Comparison of ENCODE assay signal across 8 cellular contexts in genomic region chr11:100876826-100877545, GRCh38.
DNase-seq lines count a peak whose midpoint lies in the region; ATAC-seq, FAIRE-seq and TF ChIP-seq lines count a peak whose summit lies in the region.

No MANE protein-coding gene starts in this region.

- RAD21 ChIA-PET in GM12878 (lab: Charles Lee; ENCODE audit: unreplicated experiment) = interaction anchor here (0.8 to 1.3 kb wide), 2 partner anchors 10 to 192 kb away, joined by 3 read pairs; no protein-coding TSS in a partner anchor

- no peak for TF ChIP-seq RAD21 in GM12878 (IDR thresholded peaks at IDR 0.05; ENCODE audit: insufficient read depth, low read depth, low read length)

- TF ChIP-seq EP300 in GM12878 (IDR thresholded peaks at IDR 0.05; ENCODE audit: borderline replicate concordance in 1 of 2, control insufficient read depth in 1 of 2, low read depth in 2 of 2, low read length in 2 of 2) = no peak

- peak overlapping the region; percentile 97 for H3K27ac Mint-ChIP-seq in mesothelial cell of epicardium

- no peak overlapping the region for H2AFZ ChIP-seq in GM12878 (ENCODE audit: control insufficient read depth, low read depth, low read length)

- TF ChIP-seq POLR2A in GM12878 (IDR thresholded peaks at IDR 0.05; ENCODE audit: low read depth, low read length) = no peak

- DNase-seq in GM12878 (ENCODE audit: low read depth, low spot score) (no peak), mesothelial cell of epicardium (ENCODE audit: low spot score in 2 of 2, unreplicated experiment in 2 of 2) (no peak), NAMALWA (ENCODE audit: low spot score) (no peak), GM19240 (ENCODE audit: insufficient read length, low spot score) (no peak), NK-92 (lab: John Stamatoyannopoulos, UW; ENCODE audit: unreplicated experiment) (no peak)
- DNase-seq in activated effector memory CD4-positive, alpha-beta T cell treated with Interleukin-2 at 50 U/mL for 16 hours = no peak

- H3K27me3 Mint-ChIP-seq in mesothelial cell of epicardium (ENCODE audit: low read depth) = no peaks in the 10 kb centered on the region

- H3K9ac ChIP-seq in GM12878 (ENCODE audit: control insufficient read depth, insufficient read depth, low read length) = no peak overlapping the region

- CTCF ChIA-PET in GM12878 (lab: Yijun Ruan, JAX) = interaction anchor here (0.5 to 1.2 kb wide), 3 partner anchors 15 to 53 kb away, joined by 3 to 4 read pairs (median 4); no protein-coding TSS in a partner anchor

- no TSS peak for BruUV-seq in GM12878 (replicated peaks; lab: Mats Ljungman, UMichigan)

- in situ Hi-C loops in GM12878 (cut with MboI) = no loop called here

- WGBS in GM12878 (ENCODE audit: insufficient coverage, insufficient replicate concordance, low lambda C conversion rate, missing lambda C conversion rate) = 4% methylated on average over 3 of the region's 3 CpGs

- ATAC-seq in GM18520 (IDR thresholded peaks at IDR 0.05; ENCODE audit: unreplicated experiment) (peak; percentile 92), HG03045 (IDR thresholded peaks at IDR 0.05; ENCODE audit: unreplicated experiment) (peak; percentile 87), GM12878 (peak; percentile 91)

- no peak overlapping the region for H3K27ac ChIP-seq in GM12878 (ENCODE audit: control insufficient read depth, insufficient read depth)

- H3K36me3 Mint-ChIP-seq in mesothelial cell of epicardium = peaks cover 17% of the 10 kb centered on the region

- SMC1A ChIA-PET in GM12878 (lab: Charles Lee; ENCODE audit: uncharacterized antibody, unreplicated experiment) = interaction anchor here (0.7 to 1.3 kb wide), 4 partner anchors 10 to 283 kb away, joined by 3 to 5 read pairs (median 4); no protein-coding TSS in a partner anchor

- H3K4me2 ChIP-seq in GM12878 (ENCODE audit: control insufficient read depth, insufficient read depth) = no peak overlapping the region

- H3K27me3 ChIP-seq in GM12878 (replicated peaks in 1 of 2; ENCODE audit: control insufficient read depth in 2 of 2, insufficient read depth in 2 of 2, low read length in 1 of 2) = no peaks in the 10 kb centered on the region

- no peaks in the 10 kb centered on the region for H3K79me2 ChIP-seq in GM12878 (ENCODE audit: control insufficient read depth, insufficient read depth, low read length)

- no peak overlapping the region for H3K4me3 Mint-ChIP-seq in mesothelial cell of epicardium

- POLR2A ChIA-PET in GM12878 (lab: Charles Lee) = no interaction called here

- no peaks in the 10 kb centered on the region for H3K4me1 ChIP-seq in GM12878 (ENCODE audit: control insufficient read depth, insufficient read depth, low read length)

- intact Hi-C loops in GM12878 (cut with micrococcal nuclease; ENCODE audit: unreplicated experiment) = no loop called here

- TF ChIP-seq CTCF in GM12878 (IDR thresholded peaks at IDR 0.05 in 2 of 3, conservative IDR thresholded peaks at IDR 0.05 in 1 of 3; ENCODE audit: control insufficient read depth in 2 of 3, extremely low read depth in 1 of 3, insufficient read depth in 1 of 3, low read depth in 3 of 3, low read length in 3 of 3) (no peak), mesothelial cell of epicardium (IDR thresholded peaks at IDR 0.05; ENCODE audit: unreplicated experiment) (no peak)

- no peak overlapping the region for H3K4me3 ChIP-seq in GM12878

- FAIRE-seq in GM12878 (lab: Jason Lieb, UNC) = no peak

- no peaks in the 10 kb centered on the region for H4K20me1 ChIP-seq in GM12878 (ENCODE audit: control insufficient read depth, insufficient read depth)

- peaks cover 19% of the 10 kb centered on the region for H3K9me3 Mint-ChIP-seq in mesothelial cell of epicardium

- H3K9me3 ChIP-seq in GM12878 (replicated peaks; ENCODE audit: control insufficient read depth, insufficient read depth, low read length) = no peaks in the 10 kb centered on the region

- H3K4me1 Mint-ChIP-seq in mesothelial cell of epicardium = peaks cover 21% of the 10 kb centered on the region

- no peaks in the 10 kb centered on the region for H3K36me3 ChIP-seq in GM12878 (ENCODE audit: control insufficient read depth in 2 of 2, insufficient read depth in 2 of 2, low read length in 1 of 2)

TF ChIP-seq in GM12878, 131 proteins besides CTCF, POLR2A, EP300 and RAD21:
- TF ChIP-seq ATF2 (IDR thresholded peaks at IDR 0.05; ENCODE audit: low read length) (peak; percentile 75), NFIC (IDR thresholded peaks at IDR 0.05; ENCODE audit: low read depth, low read length) (0 out of 2 replicates have a peak, but pooled peaks have one; percentile 27), POLR2AphosphoS2 (IDR thresholded peaks at IDR 0.05; ENCODE audit: low read depth, low read length) (no peak), CREB1 (IDR thresholded peaks at IDR 0.05; ENCODE audit: low read depth) (peak; percentile 49; the same call in 1 of the 2 replicates), CREM (IDR thresholded peaks at IDR 0.05; ENCODE audit: low read depth) (peak; percentile 43; the same call in 1 of the 2 replicates), IKZF2 (IDR thresholded peaks at IDR 0.05) (no peak), JUNB (IDR thresholded peaks at IDR 0.05) (0 out of 2 replicates have a peak, but pooled peaks have one; percentile 13), FOXM1 (IDR thresholded peaks at IDR 0.05; ENCODE audit: low read depth, low read length) (0 out of 2 replicates have a peak, but pooled peaks have one; percentile 35), SRF (IDR thresholded peaks at IDR 0.05; ENCODE audit: low read depth in 2 of 2, low read length in 2 of 2) (peak; percentile 46 to 97; a peak in 3 of 4 replicates), TCF12 (IDR thresholded peaks at IDR 0.05; ENCODE audit: low read depth, low read length) (0 out of 2 replicates have a peak, but pooled peaks have one; percentile 12), RUNX3 (IDR thresholded peaks at IDR 0.05; ENCODE audit: low read length) (peak; percentile 85), ATF7 (IDR thresholded peaks at IDR 0.05; ENCODE audit: low read depth) (peak; percentile 73), NFXL1 (IDR thresholded peaks at IDR 0.05; ENCODE audit: borderline replicate concordance) (no peak)
